In genomic region chr6:116280161-116280959, GRCh38 we compare ENCODE assay signal across 8 cellular contexts. TPM values are rescaled to one million over a fixed set of nuclear protein-coding genes. Genes with fewer than 3 reads are reported as not detected.
DNase-seq lines count a peak whose midpoint lies in the region; ATAC-seq and TF ChIP-seq lines count a peak whose summit lies in the region.

No MANE protein-coding gene starts in this region.

- intact Hi-C loops in CD14-positive monocyte (cut with micrococcal nuclease) = no loop called here

- peaks cover 39% of the 10 kb centered on the region for H3K4me1 Mint-ChIP-seq in CD14-positive monocyte
- H3K4me1 Mint-ChIP-seq in stimulated activated memory B cell treated with anti-CD40 and anti-IgM and Interleukin-4, amounts not matched to agents 10 μg/mL and 1 μg/mL and 100 μg/mL, for 72 hours = peaks cover 56% of the 10 kb centered on the region

- H3K4me2 ChIP-seq in KMS-11 = peak overlapping the region; percentile 92

- H3K9ac ChIP-seq in KMS-11 = peak overlapping the region; percentile 92

- peaks cover 5 to 11% of the 10 kb centered on the region in 2 donors for H3K36me3 Mint-ChIP-seq in CD14-positive monocyte
- peaks cover 31 to 39% of the 10 kb centered on the region in 2 donors for H3K36me3 Mint-ChIP-seq in activated naive CD4-positive, alpha-beta T cell treated with anti-CD3 and anti-CD28 coated beads, Interleukin-2, amount 50 U/mL, for 72 hours
- H3K36me3 Mint-ChIP-seq in stimulated activated memory B cell treated with anti-CD40 and anti-IgM and Interleukin-4, amounts not matched to agents 10 μg/mL and 1 μg/mL and 100 μg/mL, for 72 hours = peaks cover 36% of the 10 kb centered on the region

- peak overlapping the region; percentile 98 to 99 (median 99) for H3K27ac Mint-ChIP-seq in CD14-positive monocyte
- peak overlapping the region; percentile 99 to 100 for H3K27ac Mint-ChIP-seq in activated naive CD4-positive, alpha-beta T cell treated with anti-CD3 and anti-CD28 coated beads, Interleukin-2, amount 50 U/mL, for 72 hours
- peak overlapping the region; percentile 96 for H3K27ac Mint-ChIP-seq in stimulated activated memory B cell treated with anti-CD40 and anti-IgM and Interleukin-4, amounts not matched to agents 10 μg/mL and 1 μg/mL and 100 μg/mL, for 72 hours

- H3K4me3 Mint-ChIP-seq in CD14-positive monocyte = peak overlapping the region; percentile 96 to 100
- peak overlapping the region; percentile 97 for H3K4me3 Mint-ChIP-seq in stimulated activated memory B cell treated with anti-CD40 and anti-IgM and Interleukin-4, amounts not matched to agents 10 μg/mL and 1 μg/mL and 100 μg/mL, for 72 hours

- no peaks in the 10 kb centered on the region for H3K27me3 ChIP-seq in KMS-11 (ENCODE audit: insufficient read depth, low read depth)

- peaks cover 0 to under 1% (median 0%) of the 10 kb centered on the region in 7 donors for H3K9me3 Mint-ChIP-seq in CD14-positive monocyte
- H3K9me3 Mint-ChIP-seq in activated naive CD4-positive, alpha-beta T cell treated with anti-CD3 and anti-CD28 coated beads, Interleukin-2, amount 50 U/mL, for 72 hours = no peaks in the 10 kb centered on the region
- H3K9me3 Mint-ChIP-seq in stimulated activated memory B cell treated with anti-CD40 and anti-IgM and Interleukin-4, amounts not matched to agents 10 μg/mL and 1 μg/mL and 100 μg/mL, for 72 hours = no peaks in the 10 kb centered on the region

- no peaks in the 10 kb centered on the region for H4K20me1 ChIP-seq in KMS-11 (ENCODE audit: insufficient read depth)

- peaks cover 0 to 2% (median 1%) of the 10 kb centered on the region in 3 donors for H3K27me3 Mint-ChIP-seq in CD14-positive monocyte (ENCODE audit: low read depth in 3 of 3)
- no peaks in the 10 kb centered on the region for H3K27me3 Mint-ChIP-seq in stimulated activated memory B cell treated with anti-CD40 and anti-IgM and Interleukin-4, amounts not matched to agents 10 μg/mL and 1 μg/mL and 100 μg/mL, for 72 hours

- peaks cover 27% of the 10 kb centered on the region for H3K4me1 ChIP-seq in KMS-11 (ENCODE audit: low read depth, poor library complexity, severe bottlenecking)

- H3K9me3 ChIP-seq in iPS-18c (ENCODE audit: control insufficient read depth, insufficient read depth, low read length) = no peaks in the 10 kb centered on the region

- no peak for TF ChIP-seq CTCF in CD14-positive monocyte (IDR thresholded peaks at IDR 0.05)
- TF ChIP-seq CTCF in KMS-11 (conservative IDR thresholded peaks at IDR 0.05; ENCODE audit: low read depth, low read length) = no peak

- DNase-seq in CD14-positive monocyte (ENCODE audit: low spot score) = no peak
- DNase-seq in activated naive CD4-positive, alpha-beta T cell treated with anti-CD3 and anti-CD28 coated beads, Interleukin-2, amount 50 U/mL, for 72 hours (ENCODE audit: low spot score in 2 of 2) = no peak
- no peak for DNase-seq in MV-4-11 (lab: John Stamatoyannopoulos, UW)

- H2AFZ ChIP-seq in KMS-11 (ENCODE audit: low read depth) = peak overlapping the region; percentile 78

- ATAC-seq in activated naive CD4-positive, alpha-beta T cell treated with anti-CD3 and anti-CD28 coated beads, Interleukin-2, amount 50 U/mL, for 72 hours = no peak
- no peak for ATAC-seq in stimulated activated memory B cell treated with anti-CD40 and anti-IgM and Interleukin-4, amounts not matched to agents 10 μg/mL and 1 μg/mL and 100 μg/mL, for 72 hours
- no peak for ATAC-seq in HG02763 (IDR thresholded peaks at IDR 0.05; ENCODE audit: unreplicated experiment)
- ATAC-seq in HG03565 (IDR thresholded peaks at IDR 0.05; ENCODE audit: unreplicated experiment) = no peak

- no peak overlapping the region for H3K4me3 ChIP-seq in KMS-11 (IDR thresholded peaks at IDR 0.05; ENCODE audit: insufficient read depth, low read depth, low read length)
- H3K4me3 ChIP-seq in iPS-18c (ENCODE audit: insufficient read depth, low read depth, low read length) = peak overlapping the region; percentile 97

- H3K27ac ChIP-seq in KMS-11 = peak overlapping the region; percentile 93

- peaks cover 32% of the 10 kb centered on the region for H3K79me2 ChIP-seq in KMS-11 (ENCODE audit: insufficient read depth, low read depth)

- H3K36me3 ChIP-seq in KMS-11 (ENCODE audit: insufficient read depth) = no peaks in the 10 kb centered on the region

RNA-seq across cellular contexts. Expression of gene TSPYL1, which starts 0.6 kb away (rescaled TPM):
- polyA plus RNA-seq in CD14-positive monocyte = 10 to 100 TPM; 19.6 to 20.0 TPM
- total RNA-seq in activated naive CD4-positive, alpha-beta T cell treated with anti-CD3 and anti-CD28 coated beads, Interleukin-2, amount 50 U/mL, for 72 hours = 10 to 100 TPM; 35.9 to 59.2 TPM

RNA-seq across cellular contexts. Expression of gene TSPYL4, which starts 26.5 kb away (rescaled TPM):
- polyA plus RNA-seq in CD14-positive monocyte = 1 to 10 TPM; 1.8 to 3.6 TPM
- total RNA-seq in activated naive CD4-positive, alpha-beta T cell treated with anti-CD3 and anti-CD28 coated beads, Interleukin-2, amount 50 U/mL, for 72 hours = 10 to 100 TPM in 1 of 2 donors, 1 to 10 TPM in 1; 6.1 to 13.2 TPM
